34 cellular contexts compared by ENCODE assay signal in the genomic region with DNA sequence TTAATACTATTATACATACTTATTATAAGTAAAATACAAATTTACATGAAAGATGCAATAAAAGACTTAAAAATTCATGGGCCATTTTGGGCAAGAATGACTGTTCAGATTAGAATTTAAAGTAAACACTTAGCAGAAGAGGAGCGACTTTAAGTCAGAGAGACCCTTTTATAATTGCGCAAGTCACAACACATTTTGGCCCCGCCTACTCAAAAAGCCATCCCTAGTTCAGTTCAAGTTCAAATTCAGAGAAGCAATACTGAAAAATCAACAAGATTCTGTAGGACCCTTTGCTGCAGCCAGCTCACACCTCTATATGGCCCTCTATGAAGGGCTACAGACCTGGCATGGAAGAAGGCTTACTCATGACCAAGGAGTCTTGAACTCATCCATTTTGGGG.
"Had no signal": no experiment of that assay in that cellular context is flagged by ENCODE, and none has a peak within 500 bp of the region (broad histone marks: within the 10 kb centered on the region; RNA-seq: fewer than 3 reads in every experiment).

No MANE protein-coding gene starts in this region.

- H3K4me1 ChIP-seq: adrenal gland, breast epithelium had no signal

- H3K27ac ChIP-seq: adrenal gland, body of pancreas, brain microvascular endothelial cell, breast epithelium, VCaP had no signal

- ATAC-seq: activated CD8-positive, alpha-beta T cell treated with anti-CD3 and anti-CD28 coated beads for 36 hours; activated naive CD4-positive, alpha-beta T cell treated with anti-CD3 and anti-CD28 coated beads, Interleukin-2, amount 50 U/mL, for 72 hours; activated T-cell treated with anti-CD3 and anti-CD28 coated beads, Interleukin-2, amount 50 U/mL, for 4 hours; activated T-cell treated with anti-CD3 and anti-CD28 coated beads, Interleukin-2, amount 50 U/mL, for 72 hours; activated T-helper 17 cell treated with anti-CD3 and anti-CD28 coated beads, Interleukin-2, amount 50 U/mL, for 72 hours; body of pancreas had no signal

- H3K36me3 ChIP-seq: adrenal gland, brain microvascular endothelial cell, breast epithelium had no signal

- H3K4me3 ChIP-seq: adrenal gland, body of pancreas, breast epithelium had no signal

- DNase-seq: activated B cell treated with CpG ODN at 0.5 μM for 24 hours; activated CD4-positive, alpha-beta memory T cell treated with anti-CD3 and anti-CD28 coated beads for 36 hours; activated CD4-positive, alpha-beta T cell treated with anti-CD3 and anti-CD28 coated beads for 4 hours; activated CD4-positive, alpha-beta T cell treated with anti-CD3 and anti-CD28 coated beads, Interleukin-2, amount 10 ng/mL, durations not matched to agents 24 days and 14 days; activated CD4-positive, alpha-beta T cell treated with anti-CD3 and anti-CD28 coated beads, Interleukin-2, amount 50 U/mL, for 1 hour; activated CD4-positive, alpha-beta T cell treated with anti-CD3 and anti-CD28 coated beads, Interleukin-2, amount 50 U/mL, for 4 hours; activated CD4-positive, CD25-positive, alpha-beta regulatory T cell treated with anti-CD3 and anti-CD28 coated beads, Interleukin-2, amount 50 U/mL, for 72 hours; activated CD8-positive, alpha-beta memory T cell treated with anti-CD3 and anti-CD28 coated beads, Interleukin-2, amount 50 U/mL, for 4 hours; activated CD8-positive, alpha-beta T cell treated with anti-CD3 and anti-CD28 coated beads for 36 hours; activated effector memory CD4-positive, alpha-beta T cell treated with anti-CD3 and anti-CD28 coated beads, Interleukin-2, amount 50 U/mL, for 16 hours; activated gamma-delta T cell treated with Interleukin-2 at 50 U/mL for 16 hours; activated naive CD4-positive, alpha-beta T cell; activated naive CD4-positive, alpha-beta T cell treated with anti-CD3 and anti-CD28 coated beads for 36 hours; activated naive CD4-positive, alpha-beta T cell treated with anti-CD3 and anti-CD28 coated beads, Interleukin-2, amount 50 U/mL, for 16 hours; activated naive CD8-positive, alpha-beta T cell treated with anti-CD3 and anti-CD28 coated beads for 36 hours; activated T-cell treated with anti-CD3 and anti-CD28 coated beads for 4 hours; activated T-cell treated with anti-CD3 and anti-CD28 coated beads, Interleukin-2, amount 50 U/mL, for 1 hour; activated T-cell treated with anti-CD3 and anti-CD28 coated beads, Interleukin-2, amount 50 U/mL, for 4 hours; activated T-cell treated with anti-CD3 and anti-CD28 coated beads, Interleukin-2, amount 50 U/mL, for 72 hours; adrenal gland; amniotic stem cell; aorta; body of pancreas; brain microvascular endothelial cell; central memory CD4-positive, alpha-beta T cell; T-helper 2 cell; T-helper 9 cell had no signal

- FAIRE-seq: astrocyte, colon, TTC549 had no signal

- H3K9me3 ChIP-seq: adrenal gland, body of pancreas, breast epithelium had no signal

- H3K27me3 ChIP-seq: adrenal gland, body of pancreas, brain microvascular endothelial cell, breast epithelium had no signal
